In the genomic region with DNA sequence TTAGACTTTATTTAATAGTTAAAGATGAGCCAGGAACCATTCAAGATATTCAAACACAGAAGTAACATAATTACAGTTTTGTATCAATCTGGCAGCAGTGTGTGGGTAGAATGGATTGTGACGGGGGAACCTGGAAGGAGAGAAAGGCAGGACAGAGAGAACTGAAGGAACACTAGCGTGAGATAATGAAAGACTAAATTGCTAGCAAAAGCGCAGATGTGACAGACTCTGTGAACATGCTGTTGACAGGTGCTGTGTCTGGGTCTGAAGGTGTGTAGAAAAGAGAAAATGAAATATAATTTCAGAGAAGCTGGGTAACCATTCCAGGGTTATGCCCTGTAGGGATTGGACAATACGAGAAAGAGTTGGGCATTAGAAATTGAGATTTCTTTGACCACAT, we compare ENCODE assay signal across 25 cellular contexts.
"Had no signal": no experiment of that assay in that cellular context is flagged by ENCODE, and none has a peak within 500 bp of the region (broad histone marks: within the 10 kb centered on the region; RNA-seq: fewer than 3 reads in every experiment).

No MANE protein-coding gene starts in this region.

- H3K9me3 ChIP-seq: colonic mucosa, esophagus muscularis mucosa, esophagus squamous epithelium, gastrocnemius medialis, gastroesophageal sphincter, heart left ventricle, heart right ventricle had no signal

- H3K27ac ChIP-seq: colonic mucosa, coronary artery, dorsolateral prefrontal cortex, epithelial cell of prostate, esophagus muscularis mucosa, esophagus squamous epithelium, foreskin keratinocyte, gastrocnemius medialis, gastroesophageal sphincter, heart left ventricle, heart right ventricle had no signal

- H3K9me3 Mint-ChIP-seq: endodermal cell had no signal

- H3K36me3 ChIP-seq: colonic mucosa, esophagus muscularis mucosa, esophagus squamous epithelium, gastrocnemius medialis, gastroesophageal sphincter, heart left ventricle, heart right ventricle had no signal

- H3K27me3 Mint-ChIP-seq: dendritic cell treated with granulocyte-macrophage colony-stimulating factor and Interleukin-4, amounts not matched to agents 40 ng/mL and 50 ng/mL, for 4 days; effector memory CD8-positive, alpha-beta T cell had no signal

- H3K4me1 Mint-ChIP-seq: endodermal cell had no signal

- ATAC-seq: effector memory CD8-positive, alpha-beta T cell; esophagus mucosa; foreskin keratinocyte; gastrocnemius medialis; gastroesophageal sphincter; heart left ventricle; heart right ventricle had no signal

- H3K4me3 ChIP-seq: colonic mucosa, coronary artery, dorsolateral prefrontal cortex, esophagus muscularis mucosa, esophagus squamous epithelium, gastrocnemius medialis, gastroesophageal sphincter, heart left ventricle, heart right ventricle had no signal

- DNase-seq: colonic mucosa; cortex of kidney; dermis blood vessel endothelial cell; dorsolateral prefrontal cortex; effector CD4-positive, alpha-beta T cell; effector CD8-positive, alpha-beta T cell; effector memory CD4-positive, alpha-beta T cell; effector memory CD8-positive, alpha-beta T cell; endodermal cell; erythroblast; esophagus squamous epithelium; foreskin fibroblast; foreskin keratinocyte; foreskin melanocyte; gastrocnemius medialis; glutamatergic neuron; head of caudate nucleus; heart left ventricle; heart right ventricle had no signal

- H3K4me3 Mint-ChIP-seq: dendritic cell treated with granulocyte-macrophage colony-stimulating factor and Interleukin-4, amounts not matched to agents 40 ng/mL and 50 ng/mL, for 4 days; effector memory CD8-positive, alpha-beta T cell; endodermal cell had no signal

- H3K27ac Mint-ChIP-seq: dendritic cell treated with granulocyte-macrophage colony-stimulating factor and Interleukin-4, amounts not matched to agents 40 ng/mL and 50 ng/mL, for 4 days; effector memory CD8-positive, alpha-beta T cell; endodermal cell had no signal

- H3K27me3 ChIP-seq: colonic mucosa, dorsolateral prefrontal cortex, esophagus muscularis mucosa, esophagus squamous epithelium, foreskin keratinocyte, gastrocnemius medialis, gastroesophageal sphincter, heart left ventricle, heart right ventricle had no signal

- H3K4me1 ChIP-seq: colonic mucosa, esophagus muscularis mucosa, esophagus squamous epithelium, foreskin keratinocyte, gastrocnemius medialis, gastroesophageal sphincter, heart left ventricle, heart right ventricle had no signal
